In genomic region chr1:1079408-1080121, GRCh38 we compare ENCODE assay signal across 7 cellular contexts. TPM values are rescaled to one million over a fixed set of nuclear protein-coding genes. Genes with fewer than 3 reads are reported as not detected.
DNase-seq lines count a peak whose midpoint lies in the region; ATAC-seq and TF ChIP-seq lines count a peak whose summit lies in the region.

No MANE protein-coding gene starts in this region.

- peaks cover 7% of the 10 kb centered on the region for H3K36me3 Mint-ChIP-seq in stimulated activated memory B cell treated with anti-CD40 and anti-IgM and Interleukin-4, amounts not matched to agents 10 μg/mL and 1 μg/mL and 100 μg/mL, for 72 hours

- peak; percentile 74 for ATAC-seq in stimulated activated memory B cell treated with anti-CD40 and anti-IgM and Interleukin-4, amounts not matched to agents 10 μg/mL and 1 μg/mL and 100 μg/mL, for 72 hours

- peaks cover 11% of the 10 kb centered on the region for H3K27me3 Mint-ChIP-seq in stimulated activated memory B cell treated with anti-CD40 and anti-IgM and Interleukin-4, amounts not matched to agents 10 μg/mL and 1 μg/mL and 100 μg/mL, for 72 hours

- no peak for TF ChIP-seq CTCF in coronary artery (IDR thresholded peaks at IDR 0.05)

- H3K4me1 Mint-ChIP-seq in stimulated activated memory B cell treated with anti-CD40 and anti-IgM and Interleukin-4, amounts not matched to agents 10 μg/mL and 1 μg/mL and 100 μg/mL, for 72 hours: peaks cover 13% of the 10 kb centered on the region

- in situ Hi-C loops in G401 (cut with HindIII; ENCODE audit: low sequenced_read_pairs): no loop called here

- H3K4me3 ChIP-seq in coronary artery: peak overlapping the region; percentile 65

- H3K27ac ChIP-seq in coronary artery: peak overlapping the region in 1 of 2 donors; percentile 20

- H3K27ac Mint-ChIP-seq in stimulated activated memory B cell treated with anti-CD40 and anti-IgM and Interleukin-4, amounts not matched to agents 10 μg/mL and 1 μg/mL and 100 μg/mL, for 72 hours: peak overlapping the region; percentile 64

- H3K9me3 Mint-ChIP-seq in stimulated activated memory B cell treated with anti-CD40 and anti-IgM and Interleukin-4, amounts not matched to agents 10 μg/mL and 1 μg/mL and 100 μg/mL, for 72 hours: no peaks in the 10 kb centered on the region

- peak overlapping the region; percentile 61 for H3K4me3 Mint-ChIP-seq in stimulated activated memory B cell treated with anti-CD40 and anti-IgM and Interleukin-4, amounts not matched to agents 10 μg/mL and 1 μg/mL and 100 μg/mL, for 72 hours

- DNase-seq in G401 (ENCODE audit: low spot score): peak; percentile 66
- peak; percentile 90 for DNase-seq in HS-27A (ENCODE audit: low read depth)
- peak; percentile 53 for DNase-seq in SK-N-DZ (ENCODE audit: low spot score)
- no peak for DNase-seq in coronary artery (ENCODE audit: low spot score)
- DNase-seq in left kidney (ENCODE audit: low read depth, low spot score): peak; percentile 90
- no peak for DNase-seq in amygdala (lab: John Stamatoyannopoulos, UW)

RNA-seq across cellular contexts. Expression of gene RNF223, which starts 5.5 kb away (rescaled TPM):
- 3.5 and 4.3 TPM in 2 replicates for total RNA-seq in G401 (2014; rRNA removed; shearing (Covaris generic))
- polyA plus RNA-seq in SK-N-DZ (2014; cell fraction: cytosol; rRNA removed): not detected in 2 replicates
- polyA plus RNA-seq in SK-N-DZ (2014; cell fraction: nucleus; rRNA removed): not detected in 2 replicates

RNA-seq across cellular contexts. Expression of gene C1orf159, which starts 36.3 kb away (rescaled TPM):
- total RNA-seq in G401 (2014; rRNA removed; shearing (Covaris generic)): 11.9 and 17.1 TPM in 2 replicates
- 25.1 and 29.9 TPM in 2 replicates for polyA plus RNA-seq in SK-N-DZ (2014; cell fraction: cytosol; rRNA removed)
- 68.9 and 148 TPM in 2 replicates for polyA plus RNA-seq in SK-N-DZ (2014; cell fraction: nucleus; rRNA removed)

RNA-seq across cellular contexts. Expression of gene AGRN, which starts 59.6 kb away (rescaled TPM):
- 103 and 106 TPM in 2 replicates for total RNA-seq in G401 (2014; rRNA removed; shearing (Covaris generic))
- polyA plus RNA-seq in SK-N-DZ (2014; cell fraction: cytosol; rRNA removed): 33.8 and 35.2 TPM in 2 replicates
- 206 and 207 TPM in 2 replicates for polyA plus RNA-seq in SK-N-DZ (2014; cell fraction: nucleus; rRNA removed)

Comparison
In these comparisons a context has a peak if more than half of its experiments do, and no peak if none do; other contexts are left out.
1. DNase-seq: peak in G401 (single experiment), HS-27A (single experiment), SK-N-DZ (single experiment) and left kidney (single experiment); none in coronary artery (single experiment) and amygdala (0 of 56).